ENCODE assay signal across 14 cellular contexts in genomic region chr11:64099436-64099835, GRCh38.
A peak's percentile ranks its signal among the peaks of the same experiment; 100 is the strongest.
DNase-seq lines count a peak whose midpoint lies in the region; ATAC-seq and TF ChIP-seq lines count a peak whose summit lies in the region.
"Had no signal": no experiment of that assay in that cellular context is flagged by ENCODE, and none has a peak within 500 bp of the region (broad histone marks: within the 10 kb centered on the region; RNA-seq: fewer than 3 reads in every experiment).

No MANE protein-coding gene starts in this region.

- H3K36me3 Mint-ChIP-seq in CD4-positive, alpha-beta T cell (ENCODE audit: low read depth) = no peaks in the 10 kb centered on the region
- H3K36me3 Mint-ChIP-seq: IgD-negative memory B cell had no signal

- H3K4me3 Mint-ChIP-seq in CD4-positive, alpha-beta T cell = no peak overlapping the region
- H3K4me3 Mint-ChIP-seq: IgD-negative memory B cell had no signal

- H3K27me3 Mint-ChIP-seq in CD4-positive, alpha-beta T cell = no peaks in the 10 kb centered on the region

- no peak overlapping the region for H3K27ac ChIP-seq in CD4-positive, alpha-beta T cell (ENCODE audit: low read depth, low read length)
- peak overlapping the region; percentile 94 for H3K27ac ChIP-seq in angular gyrus (ENCODE audit: low read depth, low read length)
- peak overlapping the region in 56 of 59 donors; percentile 58 to 99 (median 93) for H3K27ac ChIP-seq in dorsolateral prefrontal cortex
- H3K27ac ChIP-seq in substantia nigra (ENCODE audit: low read depth, low read length, poor library complexity, severe bottlenecking) = peak overlapping the region; percentile 83
- H3K27ac ChIP-seq: A549, HL-60, KMS-11 had no signal

- H3K27me3 ChIP-seq in CD4-positive, alpha-beta T cell (ENCODE audit: control insufficient read depth, insufficient read depth, low read length) = no peaks in the 10 kb centered on the region
- no peaks in the 10 kb centered on the region for H3K27me3 ChIP-seq in dorsolateral prefrontal cortex

- no peaks in the 10 kb centered on the region for H3K4me1 Mint-ChIP-seq in CD4-positive, alpha-beta T cell (ENCODE audit: low read depth)

- peak; percentile 17 for TF ChIP-seq CTCF in CD4-positive, alpha-beta T cell (IDR thresholded peaks at IDR 0.05)
- no peak for TF ChIP-seq CTCF in dorsolateral prefrontal cortex (IDR thresholded peaks at IDR 0.05 in 54 of 56, conservative IDR thresholded peaks at IDR 0.05 in 2 of 56; ENCODE audit: low read depth in 1 of 56, partially characterized antibody in 56 of 56)

- ATAC-seq in CD4-positive, alpha-beta T cell (ENCODE audit: poor library complexity) = no peak
- ATAC-seq in GM18498 (IDR thresholded peaks at IDR 0.05; ENCODE audit: unreplicated experiment) (no peak), GM21390 (IDR thresholded peaks at IDR 0.05; ENCODE audit: unreplicated experiment) (no peak)
- ATAC-seq: A549 had no signal

- H3K9me3 Mint-ChIP-seq in CD4-positive, alpha-beta T cell = no peaks in the 10 kb centered on the region
- H3K9me3 Mint-ChIP-seq: IgD-negative memory B cell had no signal

- CTCF ChIA-PET in CD4-positive, alpha-beta T cell (lab: Charles Lee) = no interaction called here

- H3K4me3 ChIP-seq in dorsolateral prefrontal cortex = no peak overlapping the region
- H3K4me3 ChIP-seq: A549 had no signal

- intact Hi-C loops in CD4-positive, alpha-beta T cell (cut with DNase I, micrococcal nuclease) = no loop called here
- intact Hi-C loops in dorsolateral prefrontal cortex (cut with DNase I) = no loop called here

- no peak overlapping the region for H3K27ac Mint-ChIP-seq in CD4-positive, alpha-beta T cell
- H3K27ac Mint-ChIP-seq: IgD-negative memory B cell had no signal

- POLR2A ChIA-PET in CD4-positive, alpha-beta T cell (lab: Charles Lee) = no interaction called here

- H3K9me3 ChIP-seq in CD4-positive, alpha-beta T cell (ENCODE audit: control insufficient read depth, low read length) = no peaks in the 10 kb centered on the region
- H3K9me3 ChIP-seq: A549 had no signal

- DNase-seq in CD4-positive, alpha-beta T cell = no peak
- no peak for DNase-seq in dorsolateral prefrontal cortex
- DNase-seq in substantia nigra (lab: John Stamatoyannopoulos, UW) = no peak
- DNase-seq in HuH-7.5 (ENCODE audit: low spot score) = no peak
- DNase-seq: Calu3, DMS 273 treated with DMSO at 0.1 percent for 48 hours, HCEC 1CT had no signal
